27 cellular contexts compared by ENCODE assay signal in genomic region chr12:29492884-29493283, GRCh38. TPM values are rescaled to one million over a fixed set of nuclear protein-coding genes. Genes with fewer than 3 reads are reported as not detected.
"Had no signal": no experiment of that assay in that cellular context is flagged by ENCODE, and none has a peak within 500 bp of the region (broad histone marks: within the 10 kb centered on the region; RNA-seq: fewer than 3 reads in every experiment).

No MANE protein-coding gene starts in this region.

- H3K9me3 ChIP-seq: adrenal gland had no signal

- H3K4me1 Mint-ChIP-seq: activated CD4-positive, alpha-beta T cell treated with anti-CD3 and anti-CD28 coated beads for 36 hours; activated naive CD4-positive, alpha-beta T cell treated with anti-CD3 and anti-CD28 coated beads, Interleukin-2, amount 10 ng/mL, durations not matched to agents 7 days and 5 days; activated naive CD8-positive, alpha-beta T cell treated with anti-CD3 and anti-CD28 coated beads, Interleukin-2, amount 10 ng/mL, durations not matched to agents 7 days and 5 days; T-helper 17 cell had no signal

- H3K4me3 ChIP-seq: adrenal gland had no signal

- ATAC-seq: activated CD4-positive, alpha-beta T cell treated with anti-CD3 and anti-CD28 coated beads for 36 hours; activated CD8-positive, alpha-beta T cell treated with anti-CD3 and anti-CD28 coated beads for 36 hours; activated T-cell treated with anti-CD3 and anti-CD28 coated beads, Interleukin-2, amount 50 U/mL, for 72 hours; T-helper 17 cell had no signal

- H3K4me1 ChIP-seq: adrenal gland had no signal

- H3K4me3 Mint-ChIP-seq: activated CD4-positive, alpha-beta T cell treated with anti-CD3 and anti-CD28 coated beads for 36 hours; activated CD8-positive, alpha-beta T cell treated with anti-CD3 and anti-CD28 coated beads for 36 hours; activated naive CD4-positive, alpha-beta T cell treated with anti-CD3 and anti-CD28 coated beads, Interleukin-2, amount 10 ng/mL, durations not matched to agents 7 days and 5 days; activated naive CD8-positive, alpha-beta T cell treated with anti-CD3 and anti-CD28 coated beads, Interleukin-2, amount 10 ng/mL, durations not matched to agents 7 days and 5 days; activated T-cell treated with anti-CD3 and anti-CD28 coated beads, Interleukin-2, amount 50 U/mL, for 72 hours; T-helper 17 cell had no signal

- H3K27ac Mint-ChIP-seq: activated CD4-positive, alpha-beta T cell treated with anti-CD3 and anti-CD28 coated beads for 36 hours; activated CD8-positive, alpha-beta T cell treated with anti-CD3 and anti-CD28 coated beads for 36 hours; activated naive CD4-positive, alpha-beta T cell treated with anti-CD3 and anti-CD28 coated beads, Interleukin-2, amount 10 ng/mL, durations not matched to agents 7 days and 5 days; activated naive CD8-positive, alpha-beta T cell treated with anti-CD3 and anti-CD28 coated beads, Interleukin-2, amount 10 ng/mL, durations not matched to agents 7 days and 5 days; activated T-helper 2 cell treated with anti-CD3 and anti-CD28 coated beads, Interferon-gamma antibody, Interleukin-2, Interleukin-4, amounts not matched to agents 10 μg/mL and 5 μg/mL and 100 μg/mL, durations not matched to agents 14 hours and 24 hours and 36 hours; T-helper 17 cell had no signal

- H3K36me3 ChIP-seq: adrenal gland had no signal

- H3K27me3 ChIP-seq: adrenal gland had no signal

- DNase-seq: activated CD4-positive, alpha-beta T cell treated with anti-CD3 and anti-CD28 coated beads for 36 hours; activated CD8-positive, alpha-beta memory T cell treated with anti-CD3 and anti-CD28 coated beads, Interleukin-2, amount 50 U/mL, for 4 hours; activated CD8-positive, alpha-beta T cell treated with anti-CD3 and anti-CD28 coated beads for 36 hours; activated gamma-delta T cell treated with Interleukin-2 at 50 U/mL for 16 hours; activated naive CD4-positive, alpha-beta T cell treated with anti-CD3 and anti-CD28 coated beads, Interleukin-2, amount 10 ng/mL, durations not matched to agents 7 days and 5 days; activated naive CD8-positive, alpha-beta T cell treated with anti-CD3 and anti-CD28 coated beads, Interleukin-2, amount 10 ng/mL, durations not matched to agents 7 days and 5 days; activated T-cell treated with anti-CD3 and anti-CD28 coated beads, Interleukin-2, amount 50 U/mL, for 72 hours; adrenal gland; anterior cingulate cortex; cerebellar nuclear complex; Kasumi-1; KBM-7; NCI-H1105; NCI-H1436 treated with DMSO at 0.1 percent for 48 hours; NCI-H187; NCI-H2081; NCI-H510A treated with DMSO at 0.1 percent for 48 hours; NCI-H69; NK-92 treated with Interleukin-12 subunit alpha and Interleukin-12 subunit beta, amount 100 ng/mL, for 24 hours; SHP77; T-helper 17 cell; T1000 had no signal

- FAIRE-seq: colon, RCC 7860 had no signal

- H3K27ac ChIP-seq: adrenal gland, VCaP had no signal

- H3K9me3 Mint-ChIP-seq: activated CD8-positive, alpha-beta T cell treated with anti-CD3 and anti-CD28 coated beads for 36 hours; activated naive CD4-positive, alpha-beta T cell treated with anti-CD3 and anti-CD28 coated beads, Interleukin-2, amount 10 ng/mL, durations not matched to agents 7 days and 5 days; activated naive CD8-positive, alpha-beta T cell treated with anti-CD3 and anti-CD28 coated beads, Interleukin-2, amount 10 ng/mL, durations not matched to agents 7 days and 5 days; activated T-helper 2 cell treated with anti-CD3 and anti-CD28 coated beads, Interferon-gamma antibody, Interleukin-2, Interleukin-4, amounts not matched to agents 10 μg/mL and 5 μg/mL and 100 μg/mL, durations not matched to agents 14 hours and 24 hours and 36 hours had no signal

- H3K36me3 Mint-ChIP-seq: activated naive CD4-positive, alpha-beta T cell treated with anti-CD3 and anti-CD28 coated beads, Interleukin-2, amount 10 ng/mL, durations not matched to agents 7 days and 5 days; activated naive CD8-positive, alpha-beta T cell treated with anti-CD3 and anti-CD28 coated beads, Interleukin-2, amount 10 ng/mL, durations not matched to agents 7 days and 5 days had no signal

RNA-seq across cellular contexts. Expression of gene OVCH1, which starts 4.6 kb away (rescaled TPM):
- total RNA-seq: activated CD4-positive, alpha-beta T cell treated with anti-CD3 and anti-CD28 coated beads for 36 hours; activated CD8-positive, alpha-beta T cell treated with anti-CD3 and anti-CD28 coated beads for 36 hours; activated naive CD8-positive, alpha-beta T cell treated with anti-CD3 and anti-CD28 coated beads, Interleukin-2, amount 10 ng/mL, durations not matched to agents 7 days and 5 days; activated T-cell treated with anti-CD3 and anti-CD28 coated beads, Interleukin-2, amount 50 U/mL, for 72 hours; activated T-helper 2 cell treated with anti-CD3 and anti-CD28 coated beads, Interferon-gamma antibody, Interleukin-2, Interleukin-4, amounts not matched to agents 10 μg/mL and 5 μg/mL and 100 μg/mL, durations not matched to agents 14 hours and 24 hours and 36 hours; cardiac septum; T-helper 17 cell had no signal
